8 cellular contexts compared by ENCODE assay signal in genomic region chr2:172113617-172114016, GRCh38. TPM values are rescaled to one million over a fixed set of nuclear protein-coding genes. Genes with fewer than 3 reads are reported as not detected.
A peak's percentile ranks its signal among the peaks of the same experiment; 100 is the strongest.
DNase-seq lines count a peak whose midpoint lies in the region; TF ChIP-seq lines count a peak whose summit lies in the region.

No MANE protein-coding gene starts in this region.

- H3K9me3 Mint-ChIP-seq in activated CD4-positive, alpha-beta memory T cell treated with anti-CD3 and anti-CD28 coated beads, Interleukin-2, amount 10 ng/mL, durations not matched to agents 7 days and 5 days, result no peaks in the 10 kb centered on the region

- H3K36me3 Mint-ChIP-seq in activated CD4-positive, alpha-beta memory T cell treated with anti-CD3 and anti-CD28 coated beads, Interleukin-2, amount 10 ng/mL, durations not matched to agents 7 days and 5 days (ENCODE audit: low read depth), result no peaks in the 10 kb centered on the region

- H3K4me3 ChIP-seq in retinal pigment epithelial cell (ENCODE audit: low read length), result no peak overlapping the region

- no peak for TF ChIP-seq POLR2A in erythroblast (IDR thresholded peaks at IDR 0.05; ENCODE audit: low read length)

- no peak overlapping the region for H3K27ac Mint-ChIP-seq in activated CD4-positive, alpha-beta memory T cell treated with anti-CD3 and anti-CD28 coated beads, Interleukin-2, amount 10 ng/mL, durations not matched to agents 7 days and 5 days

- peaks cover 33% of the 10 kb centered on the region for H3K27me3 Mint-ChIP-seq in activated CD4-positive, alpha-beta memory T cell treated with anti-CD3 and anti-CD28 coated beads, Interleukin-2, amount 10 ng/mL, durations not matched to agents 7 days and 5 days

- POLR2A ChIA-PET in activated CD4-positive, alpha-beta memory T cell treated with anti-CD3 and anti-CD28 coated beads, Interleukin-2, amount 10 ng/mL, durations not matched to agents 7 days and 5 days (lab: Charles Lee), result interaction anchor here (1.3 kb wide), 1 partner anchor 32 kb away, joined by 4 read pairs; no protein-coding TSS in a partner anchor

- peak; percentile 26 for TF ChIP-seq CTCF in retinal pigment epithelial cell (conservative IDR thresholded peaks at IDR 0.05; ENCODE audit: low read depth, low read length)

- CTCF ChIA-PET in activated CD4-positive, alpha-beta memory T cell treated with anti-CD3 and anti-CD28 coated beads, Interleukin-2, amount 10 ng/mL, durations not matched to agents 7 days and 5 days (lab: Charles Lee), result interaction anchor here (1.2 to 3.0 kb wide), 6 partner anchors 9 to 419 kb away, joined by 3 to 27 read pairs (median 6); partner anchors contain the start of gene DLX2

- H3K4me3 Mint-ChIP-seq in activated CD4-positive, alpha-beta memory T cell treated with anti-CD3 and anti-CD28 coated beads, Interleukin-2, amount 10 ng/mL, durations not matched to agents 7 days and 5 days, result no peak overlapping the region

- DNase-seq in NCI-H146 (lab: John Stamatoyannopoulos, UW) (peak; percentile 18), NCI-H146 treated with DMSO at 0.1 percent for 48 hours (lab: John Stamatoyannopoulos, UW; ENCODE audit: unreplicated experiment) (no peak), NCI-H226 (peak; percentile 20), erythroblast (lab: John Stamatoyannopoulos, UW) (peak; percentile 27 to 43), retinal pigment epithelial cell (ENCODE audit: low read depth) (no peak), NOMO-1 treated with DMSO at 0.1 percent for 48 hours (lab: John Stamatoyannopoulos, UW; ENCODE audit: unreplicated experiment) (no peak), NCI-H524 treated with DMSO at 0.1 percent for 48 hours (lab: John Stamatoyannopoulos, UW) (no peak)
- DNase-seq in activated CD4-positive, alpha-beta memory T cell treated with anti-CD3 and anti-CD28 coated beads, Interleukin-2, amount 10 ng/mL, durations not matched to agents 7 days and 5 days, result no peak

- H3K4me1 Mint-ChIP-seq in activated CD4-positive, alpha-beta memory T cell treated with anti-CD3 and anti-CD28 coated beads, Interleukin-2, amount 10 ng/mL, durations not matched to agents 7 days and 5 days, result no peaks in the 10 kb centered on the region

RNA-seq across cellular contexts. Expression of gene DLX2, which starts 10.9 kb away (rescaled TPM):
- not detected for total RNA-seq in activated CD4-positive, alpha-beta memory T cell treated with anti-CD3 and anti-CD28 coated beads, Interleukin-2, amount 10 ng/mL, durations not matched to agents 7 days and 5 days

RNA-seq across cellular contexts. Expression of gene DLX1, which starts 28.3 kb away (rescaled TPM):
- total RNA-seq in activated CD4-positive, alpha-beta memory T cell treated with anti-CD3 and anti-CD28 coated beads, Interleukin-2, amount 10 ng/mL, durations not matched to agents 7 days and 5 days, result under 1 TPM in 1 of 2 experiments, not detected in 1; 0.18 TPM

Comparison
In these comparisons a context has a peak if more than half of its experiments do, and no peak if none do; other contexts are left out.
1. DNase-seq: peak in NCI-H146 (single experiment), NCI-H226 (single experiment) and erythroblast (2 of 2); none in NCI-H146 treated with DMSO at 0.1 percent for 48 hours (single experiment), retinal pigment epithelial cell (single experiment), activated CD4-positive, alpha-beta memory T cell treated with anti-CD3 and anti-CD28 coated beads, Interleukin-2, amount 10 ng/mL, durations not matched to agents 7 days and 5 days (single experiment), NOMO-1 treated with DMSO at 0.1 percent for 48 hours (single experiment) and NCI-H524 treated with DMSO at 0.1 percent for 48 hours (single experiment).